Comparison of ENCODE assay signal across 16 cellular contexts in genomic region chr1:226485192-226485591, GRCh38.
"Had no signal": no experiment of that assay in that cellular context is flagged by ENCODE, and none has a peak within 500 bp of the region (broad histone marks: within the 10 kb centered on the region; RNA-seq: fewer than 3 reads in every experiment).

No MANE protein-coding gene starts in this region.

- H3K27me3 ChIP-seq: upper lobe of left lung had no signal

- H3K9me3 ChIP-seq: gastrocnemius medialis, prostate gland, upper lobe of left lung had no signal

- H3K36me3 ChIP-seq: gastrocnemius medialis, prostate gland, upper lobe of left lung had no signal

- DNase-seq: activated CD4-positive, alpha-beta T cell treated with anti-CD3 and anti-CD28 coated beads for 4 hours; activated CD8-positive, alpha-beta memory T cell treated with anti-CD3 and anti-CD28 coated beads, Interleukin-2, amount 50 U/mL, for 4 hours; activated CD8-positive, alpha-beta T cell treated with anti-CD3 and anti-CD28 coated beads for 36 hours; activated naive CD8-positive, alpha-beta T cell treated with anti-CD3 and anti-CD28 coated beads, Interleukin-2, amount 10 ng/mL, durations not matched to agents 7 days and 5 days; cortex of kidney; effector CD8-positive, alpha-beta T cell; gastrocnemius medialis; kidney glomerular epithelial cell; mammary epithelial cell; naive thymus-derived CD8-positive, alpha-beta T cell; stimulated activated CD4-positive, alpha-beta T cell treated with anti-CD3 and anti-CD28 coated beads, Interleukin-2, amount 100 ng/mL, for 48 hours; stimulated activated naive CD4-positive, alpha-beta T cell treated with Interleukin-2 at 50 U/mL for 16 hours; SW 1271; upper lobe of left lung had no signal

- ATAC-seq: activated CD8-positive, alpha-beta T cell treated with anti-CD3 and anti-CD28 coated beads for 36 hours; gastrocnemius medialis; naive thymus-derived CD8-positive, alpha-beta T cell had no signal

- H3K4me1 ChIP-seq: gastrocnemius medialis, prostate gland had no signal

- H3K4me3 ChIP-seq: gastrocnemius medialis, prostate gland, upper lobe of left lung had no signal

- H3K27ac ChIP-seq: gastrocnemius medialis, prostate gland, upper lobe of left lung, VCaP had no signal
